In genomic region chr1:210691039-210691438, GRCh38 we compare ENCODE assay signal across 19 cellular contexts.
DNase-seq lines count a peak whose midpoint lies in the region; ATAC-seq and TF ChIP-seq lines count a peak whose summit lies in the region.
"Had no signal": no experiment of that assay in that cellular context is flagged by ENCODE, and none has a peak within 500 bp of the region (broad histone marks: within the 10 kb centered on the region; RNA-seq: fewer than 3 reads in every experiment).

No MANE protein-coding gene starts in this region.

- H3K4me1 Mint-ChIP-seq in type B pancreatic cell (ENCODE audit: unreplicated experiment) = peaks cover 9% of the 10 kb centered on the region
- H3K4me1 Mint-ChIP-seq in CD8-positive, alpha-beta T cell (ENCODE audit: low read depth) = peaks cover 21% of the 10 kb centered on the region

- no peaks in the 10 kb centered on the region for H3K36me3 Mint-ChIP-seq in type B pancreatic cell
- no peaks in the 10 kb centered on the region for H3K36me3 Mint-ChIP-seq in CD8-positive, alpha-beta T cell
- H3K36me3 Mint-ChIP-seq: T-cell had no signal

- no peaks in the 10 kb centered on the region for H3K27me3 ChIP-seq in CD8-positive, alpha-beta T cell (ENCODE audit: insufficient read depth, low read length)
- H3K27me3 ChIP-seq: MG63, Peyer's patch had no signal

- no peaks in the 10 kb centered on the region for H3K36me3 ChIP-seq in CD8-positive, alpha-beta T cell (ENCODE audit: insufficient read depth, low read length)
- H3K36me3 ChIP-seq: MG63, Peyer's patch had no signal

- CTCF ChIA-PET in CD8-positive, alpha-beta T cell (lab: Charles Lee) = no interaction called here

- H3K9me3 Mint-ChIP-seq in type B pancreatic cell = no peaks in the 10 kb centered on the region
- H3K9me3 Mint-ChIP-seq in CD8-positive, alpha-beta T cell = no peaks in the 10 kb centered on the region
- H3K9me3 Mint-ChIP-seq: T-cell; T-helper 2 cell treated with Interferon-gamma antibody and Interleukin-4, amounts not matched to agents 5 μg/mL and 100 μg/mL, for 36 hours had no signal

- POLR2A ChIA-PET in CD8-positive, alpha-beta T cell (lab: Charles Lee) = no interaction called here

- H3K4me1 ChIP-seq in CD8-positive, alpha-beta T cell (ENCODE audit: insufficient read depth, low read length) = peaks cover 3% of the 10 kb centered on the region
- H3K4me1 ChIP-seq: Peyer's patch had no signal

- H3K9me3 ChIP-seq in CD8-positive, alpha-beta T cell (ENCODE audit: low read length) = no peaks in the 10 kb centered on the region
- H3K9me3 ChIP-seq: MG63, Peyer's patch had no signal

- peak overlapping the region; percentile 12 for H3K27ac Mint-ChIP-seq in type B pancreatic cell
- H3K27ac Mint-ChIP-seq in CD8-positive, alpha-beta T cell = no peak overlapping the region
- H3K27ac Mint-ChIP-seq: T-cell; T-helper 2 cell treated with Interferon-gamma antibody and Interleukin-4, amounts not matched to agents 5 μg/mL and 100 μg/mL, for 36 hours had no signal

- no peak overlapping the region for H3K4me3 ChIP-seq in CD8-positive, alpha-beta T cell (ENCODE audit: low read depth, low read length)
- H3K4me3 ChIP-seq: MG63, Peyer's patch had no signal

- intact Hi-C loops in CD8-positive, alpha-beta T cell (cut with DNase I, micrococcal nuclease) = no loop called here

- no peak overlapping the region for H3K27ac ChIP-seq in CD8-positive, alpha-beta T cell (ENCODE audit: low read depth, low read length)
- H3K27ac ChIP-seq: C4-2B, Peyer's patch had no signal

- DNase-seq in NCI-H1417 (lab: John Stamatoyannopoulos, UW) = peak in 2 of 3 experiments; percentile 34 to 74
- DNase-seq in NCI-H1417 treated with DMSO at 0.1 percent for 48 hours (lab: John Stamatoyannopoulos, UW) = no peak
- DNase-seq in NCI-H2081 (lab: John Stamatoyannopoulos, UW) = peak; percentile 60 to 87
- DNase-seq in NCI-H774 (lab: John Stamatoyannopoulos, UW) = peak; percentile 11
- DNase-seq in type B pancreatic cell (ENCODE audit: extremely low spot score, unreplicated experiment) = no peak
- no peak for DNase-seq in HK-2 (ENCODE audit: unreplicated experiment)
- DNase-seq in hippocampal formation (lab: John Stamatoyannopoulos, UW) = no peak
- DNase-seq in CD8-positive, alpha-beta T cell = no peak
- DNase-seq: H7, Kasumi-1, MG63, NCI-H1048, NCI-H187, NCI-H82, Peyer's patch, T-cell had no signal

- no peak for TF ChIP-seq CTCF in type B pancreatic cell (conservative IDR thresholded peaks at IDR 0.05)
- no peak for TF ChIP-seq CTCF in CD8-positive, alpha-beta T cell (IDR thresholded peaks at IDR 0.05)

- H3K4me3 Mint-ChIP-seq in type B pancreatic cell = no peak overlapping the region
- no peak overlapping the region for H3K4me3 Mint-ChIP-seq in CD8-positive, alpha-beta T cell
- H3K4me3 Mint-ChIP-seq: T-cell; T-helper 2 cell treated with Interferon-gamma antibody and Interleukin-4, amounts not matched to agents 5 μg/mL and 100 μg/mL, for 36 hours had no signal

- no peak for ATAC-seq in CD8-positive, alpha-beta T cell
- ATAC-seq: SK-N-SH treated with all-trans-retinoic acid at 6 μM for 48 hours, T-cell had no signal

- no peaks in the 10 kb centered on the region for H3K27me3 Mint-ChIP-seq in type B pancreatic cell
- H3K27me3 Mint-ChIP-seq in CD8-positive, alpha-beta T cell (ENCODE audit: low read depth) = no peaks in the 10 kb centered on the region
- H3K27me3 Mint-ChIP-seq: T-cell had no signal

Comparison
In these comparisons a context has a peak if more than half of its experiments do, and no peak if none do; other contexts are left out.
1. DNase-seq: peak in NCI-H1417 (2 of 3), NCI-H2081 (2 of 2) and NCI-H774 (single experiment); none in NCI-H1417 treated with DMSO at 0.1 percent for 48 hours (single experiment), type B pancreatic cell (single experiment), HK-2 (single experiment), hippocampal formation (0 of 2) and CD8-positive, alpha-beta T cell (0 of 7).